In genomic region chr5:177545487-177546261, GRCh38 we compare ENCODE assay signal across 7 cellular contexts. TPM values are rescaled to one million over a fixed set of nuclear protein-coding genes. Genes with fewer than 3 reads are reported as not detected.
A peak's percentile ranks its signal among the peaks of the same experiment; 100 is the strongest.
DNase-seq lines count a peak whose midpoint lies in the region; ATAC-seq and TF ChIP-seq lines count a peak whose summit lies in the region.
"Had no signal": no experiment of that assay in that cellular context is flagged by ENCODE, and none has a peak within 500 bp of the region (broad histone marks: within the 10 kb centered on the region; RNA-seq: fewer than 3 reads in every experiment).

No MANE protein-coding gene starts in this region.

- POLR2A ChIA-PET in IMR-90 (lab: Charles Lee; ENCODE audit: unreplicated experiment) = interaction anchor here (0.6 to 1.0 kb wide), 5 partner anchors 36 to 448 kb away, joined by 3 to 7 read pairs (median 4); partner anchors contain the start of genes B4GALT7 and PDLIM7

- 70% methylated on average over 2 of the region's 4 CpGs; no CpG with 5 or more reads in 1 of the 2 experiments for WGBS in IMR-90 (ENCODE audit: extremely low coverage in 2 of 2, insufficient read length in 1 of 2), 2 experiments
- WGBS in prostate gland = 72% methylated on average over 4 of the region's 4 CpGs

- in situ Hi-C loops in IMR-90 (cut with MboI; ENCODE audit: low sequenced_read_pairs) = no loop called here

- peak overlapping the region; percentile 11; the same call in 1 of the 2 replicates for H3K4me2 ChIP-seq in IMR-90 (ENCODE audit: low read depth, low read length)

- peaks cover 23% of the 10 kb centered on the region for H3K9me1 ChIP-seq in IMR-90 (ENCODE audit: insufficient read depth, low read length)

- DNase-seq in IMR-90 (peak; percentile 83), prostate gland (ENCODE audit: low spot score) (no peak), superior temporal gyrus (ENCODE audit: extremely low spot score) (no peak), HUDEP-2 (lab: John Stamatoyannopoulos, UW; ENCODE audit: unreplicated experiment in 76 of 76) (no peak)

- H2BK20ac ChIP-seq in IMR-90 (ENCODE audit: low read depth, low read length) = peak overlapping the region; percentile 92

- TF ChIP-seq CTCF in IMR-90 (conservative IDR thresholded peaks at IDR 0.05; ENCODE audit: low read depth, low read length) (no peak), prostate gland (IDR thresholded peaks at IDR 0.05) (no peak)

- peak overlapping the region; percentile 9; the same call in 2 of the 3 replicates for H2BK15ac ChIP-seq in IMR-90 (ENCODE audit: low read depth, low read length)

- H3K4me1 ChIP-seq in IMR-90 (ENCODE audit: control insufficient read depth, insufficient read depth, low read length) = peaks cover 21% of the 10 kb centered on the region
- H3K4me1 ChIP-seq in prostate gland (replicated peaks) = peaks cover 10% of the 10 kb centered on the region

- H3K27me3 ChIP-seq in IMR-90 (ENCODE audit: control insufficient read depth, insufficient read depth, low read length) = no peaks in the 10 kb centered on the region
- no peaks in the 10 kb centered on the region for H3K27me3 ChIP-seq in prostate gland (replicated peaks; ENCODE audit: insufficient read depth)

- dilution Hi-C loops in IMR-90 (cut with HindIII; ENCODE audit: low sequenced_read_pairs, unreplicated experiment) = no loop called here

- H2AK9ac ChIP-seq in IMR-90 (replicated peaks; ENCODE audit: low read depth, low read length, poor library complexity) = peak overlapping the region; percentile 43

- peak overlapping the region; percentile 87 for H2BK5ac ChIP-seq in IMR-90 (ENCODE audit: low read depth, low read length, poor library complexity, severe bottlenecking)

- peak overlapping the region; percentile 84 for H2BK120ac ChIP-seq in IMR-90 (ENCODE audit: low read depth, low read length)

- H2AFZ ChIP-seq in IMR-90 (replicated peaks; ENCODE audit: low read length, poor library complexity) = no peak overlapping the region

- H4K91ac ChIP-seq in IMR-90 (ENCODE audit: insufficient read depth, low read depth, low read length) = peak overlapping the region; percentile 36; the same call in 1 of the 2 replicates

- no peaks in the 10 kb centered on the region for H3K9me3 ChIP-seq in IMR-90 (ENCODE audit: control insufficient read depth, insufficient read depth, low read length)
- no peaks in the 10 kb centered on the region for H3K9me3 ChIP-seq in prostate gland
- H3K9me3 ChIP-seq: HAP-1 had no signal

- peak overlapping the region; percentile 44; the same call in 1 of the 2 replicates for H3K56ac ChIP-seq in IMR-90 (ENCODE audit: extremely low read depth, insufficient read depth, low read length)

- H2AK5ac ChIP-seq in IMR-90 (ENCODE audit: low read depth, low read length) = peak overlapping the region; percentile 54; the same call in 1 of the 2 replicates

- H4K5ac ChIP-seq in IMR-90 (ENCODE audit: low read depth, low read length) = peak overlapping the region; percentile 45

- TF ChIP-seq POLR2A in IMR-90 (IDR thresholded peaks at IDR 0.05; ENCODE audit: low read depth, low read length) (no peak), prostate gland (IDR thresholded peaks at IDR 0.05) (no peak)

- H3K14ac ChIP-seq in IMR-90 (replicated peaks; ENCODE audit: low read depth, low read length) = peak overlapping the region; percentile 80

- peak overlapping the region; percentile 63 for H3K18ac ChIP-seq in IMR-90 (ENCODE audit: low read depth, low read length)

- H3K9ac ChIP-seq in IMR-90 (ENCODE audit: low read depth, low read length) = peak overlapping the region; percentile 12; the same call in 1 of the 2 replicates

- peak overlapping the region; percentile 90 for H3K27ac ChIP-seq in IMR-90 (ENCODE audit: insufficient read depth, low read length)
- H3K27ac ChIP-seq in cingulate gyrus (ENCODE audit: low read depth, low read length) = peak overlapping the region; percentile 48
- H3K27ac ChIP-seq in prostate gland = peak overlapping the region; percentile 55 to 59

- peak overlapping the region in 1 of 2 experiments; percentile 62; a peak in 2 of 4 replicates for H4K8ac ChIP-seq in IMR-90 (ENCODE audit: low read depth in 2 of 2, low read length in 2 of 2)

- intact Hi-C loops in IMR-90 (cut with micrococcal nuclease) = loop anchor here (1.0 to 2.0 kb wide), 2 partner anchors 28 to 53 kb away; no protein-coding TSS in a partner anchor
- intact Hi-C loops in prostate gland (cut with DNase I) = no loop called here

- CTCF ChIA-PET in IMR-90 (lab: Yijun Ruan, JAX) = interaction anchor here (0.6 to 1.8 kb wide), 7 partner anchors 8 to 1623 kb away, joined by 3 to 10 read pairs (median 3); partner anchors contain the start of gene B4GALT7

- H3K36me3 ChIP-seq in IMR-90 (ENCODE audit: control insufficient read depth, insufficient read depth, low read length) (peaks cover 2% of the 10 kb centered on the region; the same call in 1 of the 2 replicates), prostate gland (no peaks in the 10 kb centered on the region)

- peak overlapping the region; percentile 5; the same call in 1 of the 2 replicates for H3K23ac ChIP-seq in IMR-90 (ENCODE audit: low read depth, low read length)

- ATAC-seq in IMR-90 (ENCODE audit: low read depth) (peak; percentile 1), HG03432 (IDR thresholded peaks at IDR 0.05; ENCODE audit: unreplicated experiment) (no peak)

- H4K20me1 ChIP-seq in IMR-90 (ENCODE audit: insufficient read depth, low read length) = peaks cover 45% of the 10 kb centered on the region

- H3K4me3 ChIP-seq in IMR-90 (ENCODE audit: insufficient read depth, low read depth, low read length) (no peak overlapping the region), prostate gland (no peak overlapping the region)
- H3K4me3 ChIP-seq: HAP-1 had no signal

- no TSS peak for BruUV-seq in IMR-90 (replicated peaks; lab: Mats Ljungman, UMichigan)

- TF ChIP-seq RAD21 in IMR-90 (IDR thresholded peaks at IDR 0.05; ENCODE audit: low read length) = no peak

- H3K4ac ChIP-seq in IMR-90 (ENCODE audit: low read depth, low read length) = peak overlapping the region; percentile 82

- peaks cover 24 to 72% of the 10 kb centered on the region in 2 experiments for H3K79me1 ChIP-seq in IMR-90 (ENCODE audit: low read depth in 1 of 2, low read length in 2 of 2)

TF ChIP-seq in IMR-90, 13 proteins besides CTCF, POLR2A, EP300 and RAD21:
- TF ChIP-seq CEBPB (IDR thresholded peaks at IDR 0.05; ENCODE audit: low read depth, low read length) (peak; percentile 94), FOS (IDR thresholded peaks at IDR 0.05; ENCODE audit: low read depth, low read length) (peak; percentile 70; the same call in 1 of the 2 replicates), MAFK (IDR thresholded peaks at IDR 0.05; ENCODE audit: low read depth, low read length) (no peak), MAZ (IDR thresholded peaks at IDR 0.05; ENCODE audit: borderline replicate concordance, low read depth, low read length) (no peak), BHLHE40 (IDR thresholded peaks at IDR 0.05; ENCODE audit: low read depth, low read length) (no peak), CHD1 (IDR thresholded peaks at IDR 0.05; ENCODE audit: low read depth, low read length) (no peak)
TF ChIP-seq in IMR-90: peak in this region for 2.

RNA-seq across cellular contexts. Expression of gene FAM193B, which starts 8.7 kb away (rescaled TPM):
- total RNA-seq in IMR-90 (2012; rRNA removed) (8.1 and 9.5 TPM in 2 replicates), prostate gland (100 to 1,000 TPM in 1 of 2 donors, 10 to 100 TPM in 1; 59.6 to 112 TPM)
- 51.4 and 52.2 TPM in 2 replicates for polyA plus RNA-seq in IMR-90 (2012; rRNA removed)
- polyA plus RNA-seq in IMR-90 (2012; cell fraction: cytosol; rRNA removed) = 21.3 and 26.2 TPM in 2 replicates
- 386 and 448 TPM in 2 replicates for polyA plus RNA-seq in IMR-90 (2012; cell fraction: nucleus; rRNA removed; ENCODE audit: low replicate concordance)

RNA-seq across cellular contexts. Expression of gene DDX41, which starts 28.9 kb away (rescaled TPM):
- total RNA-seq in IMR-90 (2012; rRNA removed) (130 and 141 TPM in 2 replicates), prostate gland (100 to 1,000 TPM; 126 to 139 TPM)
- 160 and 170 TPM in 2 replicates for polyA plus RNA-seq in IMR-90 (2012; rRNA removed)
- polyA plus RNA-seq in IMR-90 (2012; cell fraction: cytosol; rRNA removed) = 124 and 130 TPM in 2 replicates
- 358 and 582 TPM in 2 replicates for polyA plus RNA-seq in IMR-90 (2012; cell fraction: nucleus; rRNA removed; ENCODE audit: low replicate concordance)

RNA-seq across cellular contexts. Expression of gene DOK3, which starts 36.0 kb away (rescaled TPM):
- total RNA-seq in IMR-90 (2012; rRNA removed) (0.54 and 0.56 TPM in 2 replicates), prostate gland (10 to 100 TPM in 1 of 2 donors, 1 to 10 TPM in 1; 5.0 to 10.4 TPM)
- 3.6 and 3.9 TPM in 2 replicates for polyA plus RNA-seq in IMR-90 (2012; rRNA removed)
- polyA plus RNA-seq in IMR-90 (2012; cell fraction: cytosol; rRNA removed) = 0.49 and 1.3 TPM in 2 replicates
- polyA plus RNA-seq in IMR-90 (2012; cell fraction: nucleus; rRNA removed; ENCODE audit: low replicate concordance) = 20.3 and 32.4 TPM in 2 replicates

RNA-seq across cellular contexts. Expression of gene TMED9, which starts 46.3 kb away (rescaled TPM):
- 123 and 142 TPM in 2 replicates for total RNA-seq in IMR-90 (2012; rRNA removed)
- polyA plus RNA-seq in IMR-90 (2012; rRNA removed) = 269 and 357 TPM in 2 replicates
- polyA plus RNA-seq in IMR-90 (2012; cell fraction: cytosol; rRNA removed) = 258 and 428 TPM in 2 replicates
- polyA plus RNA-seq in IMR-90 (2012; cell fraction: nucleus; rRNA removed; ENCODE audit: low replicate concordance) = 81.0 and 128 TPM in 2 replicates
- 100 to 1,000 TPM; 136 to 176 TPM for total RNA-seq in prostate gland

RNA-seq across cellular contexts. Expression of gene PDLIM7, which starts 48.3 kb away (rescaled TPM):
- total RNA-seq in IMR-90 (2012; rRNA removed) (70.4 and 72.5 TPM in 2 replicates), prostate gland (100 to 1,000 TPM; 155 to 235 TPM)
- polyA plus RNA-seq in IMR-90 (2012; rRNA removed) = 534 and 574 TPM in 2 replicates
- polyA plus RNA-seq in IMR-90 (2012; cell fraction: cytosol; rRNA removed) = 252 and 588 TPM in 2 replicates
- 1,535 and 3,107 TPM in 2 replicates for polyA plus RNA-seq in IMR-90 (2012; cell fraction: nucleus; rRNA removed; ENCODE audit: low replicate concordance)
